Comparison of ENCODE assay signal across 22 cellular contexts in genomic region chr7:108129018-108129965, GRCh38. TPM values are rescaled to one million over a fixed set of nuclear protein-coding genes. Genes with fewer than 3 reads are reported as not detected.
DNase-seq lines count a peak whose midpoint lies in the region; ATAC-seq, FAIRE-seq and TF ChIP-seq lines count a peak whose summit lies in the region.
"Had no signal": no experiment of that assay in that cellular context is flagged by ENCODE, and none has a peak within 500 bp of the region (broad histone marks: within the 10 kb centered on the region; RNA-seq: fewer than 3 reads in every experiment).

No MANE protein-coding gene starts in this region.

- intact Hi-C loops in K562 (cut with micrococcal nuclease): no loop called here

- H3K4me3 ChIP-seq in AG10803 (ENCODE audit: low read length): no peak overlapping the region
- no peak overlapping the region for H3K4me3 ChIP-seq in K562
- no peak overlapping the region for H3K4me3 ChIP-seq in osteoblast (ENCODE audit: insufficient read depth, low read length)
- H3K4me3 ChIP-seq: GM12878 had no signal

- H3K27me3 ChIP-seq in K562 (ENCODE audit: control insufficient read depth in 2 of 2, insufficient read depth in 2 of 2, low read length in 2 of 2) (no peaks in the 10 kb centered on the region; a peak in 1 of 5 replicates), osteoblast (ENCODE audit: insufficient read depth, low read length) (no peaks in the 10 kb centered on the region)

- POLR2A ChIA-PET in K562 (lab: Yijun Ruan, JAX): interaction anchor here (1.2 to 1.6 kb wide), 2 partner anchors 11 kb away, joined by 3 to 4 read pairs; no protein-coding TSS in a partner anchor
- POLR2A ChIA-PET in naive thymus-derived CD8-positive, alpha-beta T cell (lab: Charles Lee): no interaction called here

- H3K79me2 ChIP-seq in K562 (ENCODE audit: control insufficient read depth, insufficient read depth, low read length) (no peaks in the 10 kb centered on the region), osteoblast (ENCODE audit: insufficient read depth, low read length) (no peaks in the 10 kb centered on the region)

- no peaks in the 10 kb centered on the region for H3K4me1 Mint-ChIP-seq in naive thymus-derived CD8-positive, alpha-beta T cell

- CTCF ChIA-PET in K562 (lab: Yijun Ruan, JAX; ENCODE audit: low intra/inter-chr PET ratio): no interaction called here

- H3K4me2 ChIP-seq in K562 (ENCODE audit: insufficient read depth, low read length) (no peak overlapping the region), osteoblast (ENCODE audit: insufficient read depth, low read length) (no peak overlapping the region)

- in situ Hi-C loops in K562 (cut with MboI): loop anchor here (25.0 kb wide), 2 partner anchors 392 to 917 kb away; partner anchors contain the start of gene CBLL1

- no peaks in the 10 kb centered on the region for H3K27me3 Mint-ChIP-seq in naive thymus-derived CD8-positive, alpha-beta T cell
- H3K27me3 Mint-ChIP-seq: CD4-positive, alpha-beta T cell had no signal

- no peaks in the 10 kb centered on the region for H3K9me3 ChIP-seq in K562 (replicated peaks; ENCODE audit: control insufficient read depth, insufficient read depth, low read depth, low read length)
- no peaks in the 10 kb centered on the region for H3K9me3 ChIP-seq in osteoblast (ENCODE audit: low read depth, low read length)

- H3K4me3 Mint-ChIP-seq in naive thymus-derived CD8-positive, alpha-beta T cell: no peak overlapping the region
- H3K4me3 Mint-ChIP-seq: CD4-positive, alpha-beta T cell had no signal

- H3K36me3 Mint-ChIP-seq in naive thymus-derived CD8-positive, alpha-beta T cell: no peaks in the 10 kb centered on the region

- DNase-seq in AG10803 (ENCODE audit: low read depth) (peak; percentile 26), K562 (ENCODE audit: extremely low read depth in 1 of 4, low spot score in 3 of 4) (peak in 1 of 4 experiments; percentile 15), fibroblast of peridontal ligament (ENCODE audit: extremely low read depth) (peak; percentile 32), osteoblast (ENCODE audit: insufficient read length, low spot score, missing footprints) (no peak), A172 (ENCODE audit: low spot score) (no peak), medulla oblongata (ENCODE audit: extremely low spot score) (no peak)
- no peak for DNase-seq in naive thymus-derived CD8-positive, alpha-beta T cell
- DNase-seq: CD4-positive, alpha-beta T cell; DMS153; GF-D8; KBM-7; NCI-H1105; NCI-H1694 treated with DMSO at 0.1 percent for 48 hours; NCI-H2107; NCI-H510A; NCI-H82; OCI-M1; Right ventricle myocardium superior had no signal

- no peak for TF ChIP-seq POLR2A in K562 (conservative IDR thresholded peaks at IDR 0.05)

- H3K4me1 ChIP-seq in K562 (replicated peaks in 1 of 2; ENCODE audit: control insufficient read depth in 2 of 2, insufficient read depth in 2 of 2, low read length in 2 of 2) (peaks cover 0 to 8% of the 10 kb centered on the region in 2 experiments; a peak in 3 of 5 replicates), osteoblast (ENCODE audit: insufficient read depth, low read length) (no peaks in the 10 kb centered on the region)

- 25% methylated on average over 7 of the region's 7 CpGs for WGBS in K562 (ENCODE audit: insufficient coverage, low coverage, missing lambda C conversion rate)

- FAIRE-seq in K562 (lab: Jason Lieb, UNC): no peak
- FAIRE-seq: A204.1, GM12878 had no signal

- TF ChIP-seq EP300 in K562 (IDR thresholded peaks at IDR 0.05; ENCODE audit: low read length): no peak

- no peak overlapping the region for H3K9ac ChIP-seq in K562 (ENCODE audit: insufficient read depth in 1 of 2, low read depth in 2 of 2, low read length in 2 of 2)

- no TSS peak for BruUV-seq in K562 (replicated peaks; lab: Mats Ljungman, UMichigan)

- ATAC-seq in K562 (peak; percentile 51), HG02852 (IDR thresholded peaks at IDR 0.05; ENCODE audit: unreplicated experiment) (no peak)
- ATAC-seq in naive thymus-derived CD8-positive, alpha-beta T cell: no peak
- ATAC-seq: GM12878 had no signal

- no peak for TF ChIP-seq CTCF in AG10803 (conservative IDR thresholded peaks at IDR 0.05; ENCODE audit: low read length)
- no peak for TF ChIP-seq CTCF in K562 (IDR thresholded peaks at IDR 0.05 in 2 of 3, conservative IDR thresholded peaks at IDR 0.05 in 1 of 3; ENCODE audit: insufficient read depth in 2 of 3, low read depth in 1 of 3, low read length in 3 of 3)
- no peak for TF ChIP-seq CTCF in osteoblast (IDR thresholded peaks at IDR 0.05; ENCODE audit: extremely low read depth, low read depth, low read length)

- TF ChIP-seq RAD21 in K562 (CRISPR knock-in tag; conservative IDR thresholded peaks at IDR 0.05 in 1 of 2, IDR thresholded peaks at IDR 0.05 in 1 of 2): no peak

- no peak overlapping the region for H2AFZ ChIP-seq in K562 (ENCODE audit: low read depth, low read length)
- H2AFZ ChIP-seq in osteoblast (ENCODE audit: low read length): peak overlapping the region; percentile 57

- no peaks in the 10 kb centered on the region for H3K9me1 ChIP-seq in K562 (ENCODE audit: control insufficient read depth, insufficient read depth, low read length)

- H3K36me3 ChIP-seq in K562 (ENCODE audit: control insufficient read depth, insufficient read depth, low read length) (no peaks in the 10 kb centered on the region), osteoblast (ENCODE audit: insufficient read depth, low read length) (no peaks in the 10 kb centered on the region)

- no peaks in the 10 kb centered on the region for H4K20me1 ChIP-seq in K562 (replicated peaks; ENCODE audit: control insufficient read depth, insufficient read depth, low read length)
- no peaks in the 10 kb centered on the region for H4K20me1 ChIP-seq in osteoblast (ENCODE audit: insufficient read depth, low read length)

- H3K27ac ChIP-seq in K562 (ENCODE audit: extremely low read depth, low read depth, low read length) (no peak overlapping the region), osteoblast (ENCODE audit: low read depth, low read length) (no peak overlapping the region)

- no peaks in the 10 kb centered on the region for H3K9me3 Mint-ChIP-seq in naive thymus-derived CD8-positive, alpha-beta T cell
- H3K9me3 Mint-ChIP-seq: CD4-positive, alpha-beta T cell had no signal

- no peak overlapping the region for H3K27ac Mint-ChIP-seq in naive thymus-derived CD8-positive, alpha-beta T cell
- H3K27ac Mint-ChIP-seq: CD4-positive, alpha-beta T cell had no signal

TF ChIP-seq in K562, 482 proteins besides CTCF, POLR2A, EP300 and RAD21 (continues in another document):
- no peak for TF ChIP-seq RNF2 (IDR thresholded peaks at IDR 0.05)
- TF ChIP-seq SMARCA5 (IDR thresholded peaks at IDR 0.05): no peak
- no peak for TF ChIP-seq XRCC3 (IDR thresholded peaks at IDR 0.05)
- TF ChIP-seq HBP1 (CRISPR knock-in tag; IDR thresholded peaks at IDR 0.05): no peak
- no peak for TF ChIP-seq POLR2H (tag; IDR thresholded peaks at IDR 0.05; ENCODE audit: low read depth)
- TF ChIP-seq NCOA4 (IDR thresholded peaks at IDR 0.05; ENCODE audit: partially characterized antibody): no peak
- TF ChIP-seq WHSC1 (IDR thresholded peaks at IDR 0.05; ENCODE audit: low read length): no peak
- no peak for TF ChIP-seq HDAC1 (IDR thresholded peaks at IDR 0.05)
- TF ChIP-seq ZNF740 (CRISPR knock-in tag; IDR thresholded peaks at IDR 0.05): no peak
- TF ChIP-seq ZNF740 (tag; IDR thresholded peaks at IDR 0.05): no peak
- TF ChIP-seq HDAC2 (IDR thresholded peaks at IDR 0.05): no peak
- no peak for TF ChIP-seq SPI1 (IDR thresholded peaks at IDR 0.05; ENCODE audit: borderline replicate concordance, low read depth, low read length)

RNA-seq across cellular contexts. Expression of gene LAMB4, which starts 0.9 kb away (rescaled TPM):
- not detected in 2 replicates for total RNA-seq in K562 (2011; cell fraction: chromatin; rRNA removed; ENCODE audit: low replicate concordance)
- not detected in 2 replicates for total RNA-seq in K562 (2011; cell fraction: nucleolus; rRNA removed)
- 0.29 TPM in 1 of 2 replicates, not detected in the other for total RNA-seq in K562 (2011; cell fraction: nucleoplasm; rRNA removed)
- not detected in 2 replicates for total RNA-seq in K562 (2014; rRNA removed)
- 0.07 and 0.10 TPM in 2 replicates for total RNA-seq in K562 (2014; rRNA removed; fragmentation: Illumina TruSeq; extraction: Trizol)
- total RNA-seq in K562 (2015; rRNA removed; fragmentation: Illumina TruSeq; extraction: Trizol): not detected in 2 replicates
- total RNA-seq in K562 (2021): not detected in 2 replicates
- not detected in 2 replicates for polyA plus RNA-seq in K562 (2011; rRNA removed)
- polyA plus RNA-seq in K562 (2011; cell fraction: cytosol; rRNA removed): 0.03 TPM in 1 of 2 replicates, not detected in the other
- not detected in 2 replicates for polyA plus RNA-seq in K562 (2011; cell fraction: nucleus; rRNA removed)
- polyA plus RNA-seq in K562 (2012): 0.09 and 0.18 TPM in 2 replicates
- polyA plus RNA-seq in K562 (2014; fragmentation: Illumina TruSeq; extraction: Trizol): 0.06 TPM in 1 of 2 replicates, not detected in the other
- polyA plus RNA-seq in K562 (2014; fragmentation: Nextera tagmentation; extraction: Ambion mirVana): under 1 TPM; 0.06 to 0.13 TPM
- 0.12 TPM in 1 of 2 replicates, not detected in the other for polyA plus RNA-seq in K562 (2014; rRNA removed)
- polyA minus RNA-seq in K562 (2011; rRNA and poly(A)+ RNA removed): 0.21 TPM in 1 of 2 replicates, not detected in the other
- not detected in 2 replicates for polyA minus RNA-seq in K562 (2011; cell fraction: cytosol; rRNA and poly(A)+ RNA removed)
- not detected in 2 replicates for polyA minus RNA-seq in K562 (2011; cell fraction: nucleus; rRNA and poly(A)+ RNA removed)
- under 0.01 and 0.36 TPM in 2 replicates for total RNA-seq in osteoblast
- total RNA-seq in A172 (2014; rRNA removed; shearing (Covaris generic)): 0.19 TPM in 1 of 2 replicates, not detected in the other
- 1 to 10 TPM in 1 of 2 experiments, under 1 TPM in 1; 0.27 to 1.4 TPM for total RNA-seq in naive thymus-derived CD8-positive, alpha-beta T cell
- not detected for polyA plus RNA-seq in naive thymus-derived CD8-positive, alpha-beta T cell
- total RNA-seq: Daoy had no signal

Comparison
In these comparisons a context has a peak if more than half of its experiments do, and no peak if none do; other contexts are left out.
1. DNase-seq: peak in AG10803 (single experiment) and fibroblast of peridontal ligament (single experiment); none in osteoblast (single experiment), A172 (single experiment), naive thymus-derived CD8-positive, alpha-beta T cell (0 of 10) and medulla oblongata (single experiment).